In genomic region chr19:17234911-17235617, GRCh38 we compare ENCODE assay signal across 8 cellular contexts. TPM values are rescaled to one million over a fixed set of nuclear protein-coding genes. Genes with fewer than 3 reads are reported as not detected.
A peak's percentile ranks its signal among the peaks of the same experiment; 100 is the strongest.
DNase-seq lines count a peak whose midpoint lies in the region; ATAC-seq and TF ChIP-seq lines count a peak whose summit lies in the region.

No MANE protein-coding gene starts in this region.

- H3K4me3 ChIP-seq in adrenal gland, result peak overlapping the region in 2 of 4 donors; percentile 10 to 86
- peak overlapping the region; percentile 84 for H3K4me3 ChIP-seq in iPS DF 6.9 (ENCODE audit: low read length)

- no peak for TF ChIP-seq POLR2A in adrenal gland (IDR thresholded peaks at IDR 0.05)

- ATAC-seq in GM18867 (IDR thresholded peaks at IDR 0.05; ENCODE audit: unreplicated experiment) (peak; percentile 35), SK-N-SH treated with all-trans-retinoic acid at 6 μM for 48 hours (peak; percentile 85)

- H3K27ac ChIP-seq in 22Rv1 (peak overlapping the region; percentile 90), adrenal gland (peak overlapping the region; percentile 5 to 89 (median 46)), iPS DF 6.9 (ENCODE audit: low read length) (no peak overlapping the region)

- H3K27me3 ChIP-seq in adrenal gland (no peaks in the 10 kb centered on the region), iPS DF 6.9 (ENCODE audit: control insufficient read depth, insufficient read depth, low read length) (no peaks in the 10 kb centered on the region)

- WGBS in adrenal gland, 4 donors, result 7 to 13% (median 9%) methylated on average over 11 to 36 of the region's 36 CpGs
- no CpG with 5 or more reads among the region's 36 CpGs for WGBS in iPS DF 6.9 (ENCODE audit: insufficient coverage, insufficient read length)

- H3K9me3 ChIP-seq in adrenal gland (replicated peaks in 1 of 3) (no peaks in the 10 kb centered on the region), iPS DF 6.9 (ENCODE audit: control insufficient read depth, insufficient read depth, low read length) (no peaks in the 10 kb centered on the region)

- H3K4me1 ChIP-seq in adrenal gland (replicated peaks in 1 of 2) (peaks cover 21 to 23% of the 10 kb centered on the region in 2 donors), iPS DF 6.9 (ENCODE audit: control insufficient read depth, insufficient read depth, low read length) (peaks cover 6% of the 10 kb centered on the region; the same call in 1 of the 2 replicates)

- intact Hi-C loops in adrenal gland (cut with DNase I), result no loop called here

- peak; percentile 49 for DNase-seq in HK-2 (ENCODE audit: unreplicated experiment)
- DNase-seq in adrenal gland, result peak in 6 of 7 donors; percentile 60 to 77 (median 70)
- DNase-seq in iPS DF 6.9 (ENCODE audit: low read depth, low spot score), result no peak
- DNase-seq in stimulated activated CD4-positive, alpha-beta T cell treated with anti-CD3 and anti-CD28 coated beads, Interleukin-12 subunit alpha, Interleukin-12 subunit beta, amount 100 ng/mL, for 4 hours, result peak; percentile 62
- DNase-seq in epidermal melanocyte (ENCODE audit: insufficient read length, low spot score), result no peak

- peaks cover 0 to 34% of the 10 kb centered on the region in 2 donors for H3K36me3 ChIP-seq in adrenal gland (replicated peaks in 1 of 2)
- H3K36me3 ChIP-seq in iPS DF 6.9 (ENCODE audit: control insufficient read depth, insufficient read depth, low read length), result peaks cover 11% of the 10 kb centered on the region

- TF ChIP-seq CTCF in 22Rv1 (IDR thresholded peaks at IDR 0.05) (no peak), adrenal gland (IDR thresholded peaks at IDR 0.05) (no peak)

TF ChIP-seq in SK-N-SH treated with all-trans-retinoic acid at 6 μM for 48 hours, 23 proteins besides CTCF, POLR2A, EP300 and RAD21:
- TF ChIP-seq SNAI2 (CRISPR knock-in tag; IDR thresholded peaks at IDR 0.05), result no peak
- no peak for TF ChIP-seq CREB5 (CRISPR knock-in tag; IDR thresholded peaks at IDR 0.05; ENCODE audit: low read depth)
- TF ChIP-seq GLIS3 (CRISPR knock-in tag; IDR thresholded peaks at IDR 0.05), result no peak
- TF ChIP-seq POU6F1 (CRISPR knock-in tag; IDR thresholded peaks at IDR 0.05; ENCODE audit: borderline replicate concordance, low read depth), result no peak
- TF ChIP-seq PATZ1 (CRISPR knock-in tag; IDR thresholded peaks at IDR 0.05; ENCODE audit: borderline replicate concordance), result no peak
- no peak for TF ChIP-seq ISL1 (CRISPR knock-in tag; IDR thresholded peaks at IDR 0.05)
- no peak for TF ChIP-seq TOX (CRISPR knock-in tag; IDR thresholded peaks at IDR 0.05; ENCODE audit: borderline replicate concordance)
- no peak for TF ChIP-seq BACH2 (CRISPR knock-in tag; IDR thresholded peaks at IDR 0.05; ENCODE audit: borderline replicate concordance)
- TF ChIP-seq ESRRG (CRISPR knock-in tag; IDR thresholded peaks at IDR 0.05), result no peak
- TF ChIP-seq OSR1 (CRISPR knock-in tag; IDR thresholded peaks at IDR 0.05), result no peak
- no peak for TF ChIP-seq ZFP30 (CRISPR knock-in tag; IDR thresholded peaks at IDR 0.05)
- TF ChIP-seq ZNF565 (CRISPR knock-in tag; conservative IDR thresholded peaks at IDR 0.05; ENCODE audit: low read depth), result no peak
- no peak for TF ChIP-seq PPARA (CRISPR knock-in tag; IDR thresholded peaks at IDR 0.05; ENCODE audit: borderline replicate concordance)
- no peak for TF ChIP-seq TCF4 (CRISPR knock-in tag; IDR thresholded peaks at IDR 0.05; ENCODE audit: borderline replicate concordance)
- no peak for TF ChIP-seq TSHZ2 (CRISPR knock-in tag; IDR thresholded peaks at IDR 0.05)
- no peak for TF ChIP-seq CSDC2 (CRISPR knock-in tag; IDR thresholded peaks at IDR 0.05)
- no peak for TF ChIP-seq ZNF70 (CRISPR knock-in tag; IDR thresholded peaks at IDR 0.05)
- TF ChIP-seq ARNTL (CRISPR knock-in tag; IDR thresholded peaks at IDR 0.05; ENCODE audit: borderline replicate concordance, low read depth), result no peak
- TF ChIP-seq ZNF8 (CRISPR knock-in tag; IDR thresholded peaks at IDR 0.05), result no peak
- no peak for TF ChIP-seq ZFP3 (CRISPR knock-in tag; IDR thresholded peaks at IDR 0.05)

RNA-seq across cellular contexts. Expression of gene OCEL1, which starts 9.0 kb away (rescaled TPM):
- 10 to 100 TPM in 7 of 8 donors, 1 to 10 TPM in 1; 6.1 to 49.1 (median 33.8) TPM for total RNA-seq in adrenal gland
- 10 to 100 TPM; 10.3 to 48.2 (median 27.0) TPM for polyA plus RNA-seq in adrenal gland

RNA-seq across cellular contexts. Expression of gene NR2F6, which starts 10.7 kb away (rescaled TPM):
- 100 to 1,000 TPM in 1 of 8 donors, 10 to 100 TPM in 7; 36.2 to 140 (median 60.3) TPM for total RNA-seq in adrenal gland
- polyA plus RNA-seq in adrenal gland, result 10 to 100 TPM in 2 of 3 donors, 1 to 10 TPM in 1; 6.6 to 26.3 (median 22.6) TPM

RNA-seq across cellular contexts. Expression of gene USE1, which starts 19.9 kb away (rescaled TPM):
- 10 to 100 TPM; 30.7 to 55.6 (median 44.7) TPM for total RNA-seq in adrenal gland
- 10 to 100 TPM; 23.7 to 87.8 (median 75.3) TPM for polyA plus RNA-seq in adrenal gland

RNA-seq across cellular contexts. Expression of gene USHBP1, which starts 29.5 kb away (rescaled TPM):
- 10 to 100 TPM in 2 of 8 donors, 1 to 10 TPM in 6; 1.8 to 13.2 (median 5.3) TPM for total RNA-seq in adrenal gland
- 10 to 100 TPM in 2 of 3 donors, under 1 TPM in 1; 0.71 to 23.6 (median 10.4) TPM for polyA plus RNA-seq in adrenal gland

RNA-seq across cellular contexts. Expression of gene BABAM1, which starts 32.2 kb away (rescaled TPM):
- total RNA-seq in adrenal gland, result 100 to 1,000 TPM in 1 of 8 donors, 10 to 100 TPM in 7; 68.5 to 128 (median 79.4) TPM
- polyA plus RNA-seq in adrenal gland, result 100 to 1,000 TPM in 2 of 3 donors, 10 to 100 TPM in 1; 71.1 to 116 (median 101) TPM

Comparison
In these comparisons a context has a peak if more than half of its experiments do, and no peak if none do; other contexts are left out.
1. DNase-seq: peak in HK-2 (single experiment), adrenal gland (6 of 7) and stimulated activated CD4-positive, alpha-beta T cell treated with anti-CD3 and anti-CD28 coated beads, Interleukin-12 subunit alpha, Interleukin-12 subunit beta, amount 100 ng/mL, for 4 hours (single experiment); none in iPS DF 6.9 (single experiment) and epidermal melanocyte (single experiment).